8 cellular contexts compared by ENCODE assay signal in genomic region chr20:53652090-53652858, GRCh38. TPM values are rescaled to one million over a fixed set of nuclear protein-coding genes. Genes with fewer than 3 reads are reported as not detected.
A peak's percentile ranks its signal among the peaks of the same experiment; 100 is the strongest.
DNase-seq lines count a peak whose midpoint lies in the region; ATAC-seq and TF ChIP-seq lines count a peak whose summit lies in the region.

No MANE protein-coding gene starts in this region.

- no peaks in the 10 kb centered on the region for H3K27me3 Mint-ChIP-seq in endothelial cell (ENCODE audit: unreplicated experiment)

- H3K9me2 ChIP-seq in Karpas-422 (replicated peaks; ENCODE audit: insufficient read depth, low read length) = no peaks in the 10 kb centered on the region

- peaks cover 4% of the 10 kb centered on the region for H3K4me1 Mint-ChIP-seq in endothelial cell (ENCODE audit: unreplicated experiment)

- ATAC-seq in GM19467 (IDR thresholded peaks at IDR 0.05; ENCODE audit: unreplicated experiment) (peak; percentile 52), HG03442 (IDR thresholded peaks at IDR 0.05; ENCODE audit: unreplicated experiment) (peak; percentile 50)

- H3K27me3 ChIP-seq in Karpas-422 (ENCODE audit: low read length) = no peaks in the 10 kb centered on the region

- H3K4me3 ChIP-seq in Karpas-422 (ENCODE audit: low read length) = no peak overlapping the region

- no peak overlapping the region for H2AFZ ChIP-seq in Karpas-422 (ENCODE audit: low read length)

- H3K9me3 ChIP-seq in Karpas-422 (ENCODE audit: low read length) = no peaks in the 10 kb centered on the region

- no peaks in the 10 kb centered on the region for H3K9me3 Mint-ChIP-seq in endothelial cell (ENCODE audit: unreplicated experiment)

- H3K27ac ChIP-seq in VCaP = 0 out of 2 replicates have a peak overlapping the region, but pooled peaks have one; percentile 2
- H3K27ac ChIP-seq in Karpas-422 (ENCODE audit: low read length) = no peak overlapping the region

- DNase-seq in GM10266 (ENCODE audit: extremely low spot score) (peak; percentile 59), medulla oblongata (ENCODE audit: extremely low spot score) (peak; percentile 73), endothelial cell (ENCODE audit: low spot score) (no peak), Karpas-422 (no peak), NCI-H1436 treated with DMSO at 0.1 percent for 48 hours (lab: John Stamatoyannopoulos, UW) (no peak)

- H3K9ac ChIP-seq in Karpas-422 (ENCODE audit: low read length) = no peak overlapping the region

- no peaks in the 10 kb centered on the region for H4K20me1 ChIP-seq in Karpas-422 (ENCODE audit: insufficient read depth, low read depth, low read length)

- no peaks in the 10 kb centered on the region for H3K4me1 ChIP-seq in Karpas-422 (ENCODE audit: low read length)

- H3K27ac Mint-ChIP-seq in endothelial cell (ENCODE audit: unreplicated experiment) = no peak overlapping the region

- no peak overlapping the region for H3K4me2 ChIP-seq in Karpas-422 (ENCODE audit: low read depth, low read length, poor library complexity, severe bottlenecking)

- no peak overlapping the region for H3K4me3 Mint-ChIP-seq in endothelial cell (ENCODE audit: unreplicated experiment)

- TF ChIP-seq CTCF in GM10266 (IDR thresholded peaks at IDR 0.05; ENCODE audit: control insufficient read depth, insufficient read depth, low read depth, missing control alignments) (no peak), VCaP (conservative IDR thresholded peaks at IDR 0.05) (no peak), endothelial cell (IDR thresholded peaks at IDR 0.05; ENCODE audit: unreplicated experiment) (no peak)

- H3K36me3 ChIP-seq in Karpas-422 (ENCODE audit: insufficient read depth, low read length) = no peaks in the 10 kb centered on the region

- H3K36me3 Mint-ChIP-seq in endothelial cell (ENCODE audit: low read depth, unreplicated experiment) = no peaks in the 10 kb centered on the region

- no peaks in the 10 kb centered on the region for H3K79me2 ChIP-seq in Karpas-422 (ENCODE audit: low read length)

RNA-seq across cellular contexts. Expression of gene ZNF217, which starts 58.6 kb away (rescaled TPM):
- 76.7 TPM for total RNA-seq in endothelial cell (ENCODE audit: unreplicated experiment)
- total RNA-seq in Karpas-422 (2014; rRNA removed; shearing (Covaris generic); ENCODE audit: low replicate concordance) = 1.5 and 2.2 TPM in 2 replicates

Comparison
In these comparisons a context has a peak if more than half of its experiments do, and no peak if none do; other contexts are left out.
1. DNase-seq: peak in GM10266 (single experiment) and medulla oblongata (single experiment); none in endothelial cell (single experiment), Karpas-422 (single experiment) and NCI-H1436 treated with DMSO at 0.1 percent for 48 hours (single experiment).
2. RNA of gene ZNF217, which starts 58.6 kb away (total RNA-seq): 76.7 TPM in endothelial cell (single experiment); 1.5 to 2.2 TPM in Karpas-422; every median in the first group is over 10 times any median in the second.